In the genomic region with DNA sequence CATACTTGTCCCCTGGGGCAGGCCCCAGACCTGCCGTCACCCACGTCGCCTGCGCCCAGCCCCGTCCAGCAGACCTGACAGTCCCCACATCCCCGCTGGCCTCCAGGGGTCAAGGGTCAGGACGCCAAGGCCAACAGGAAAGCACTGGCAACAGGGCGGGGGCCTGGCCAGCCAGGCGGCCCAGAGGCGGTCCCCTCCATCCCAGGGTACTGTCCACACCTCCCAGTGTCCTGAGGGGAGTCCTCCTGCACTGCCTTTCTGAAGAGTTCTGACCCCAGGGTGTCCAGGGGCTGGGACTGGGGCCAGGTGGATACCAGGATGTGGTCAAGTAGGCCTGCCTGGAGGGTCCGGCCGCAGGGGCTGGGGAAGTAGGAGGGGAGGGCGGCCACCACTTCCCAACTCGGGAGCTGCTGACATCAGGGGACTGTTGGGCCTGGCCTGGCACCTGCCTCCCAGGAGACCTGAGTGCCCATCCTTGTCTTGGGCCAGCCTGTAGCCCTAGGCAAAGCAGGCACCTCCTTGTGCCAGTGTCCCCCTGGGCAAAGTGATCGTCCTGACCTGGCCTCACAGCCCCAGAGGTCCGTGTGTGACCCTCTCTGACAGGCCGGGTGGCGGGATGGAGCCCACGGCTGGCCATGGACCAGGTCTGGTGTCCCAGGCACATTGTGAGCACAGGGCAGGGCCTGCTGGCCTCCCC, we compare ENCODE assay signal across 1 cellular context.
TF ChIP-seq lines count a peak whose summit lies in the region.

No MANE protein-coding gene starts in this region.

TF ChIP-seq in HepG2, 621 proteins besides CTCF, POLR2A, EP300 and RAD21 (continued from another document and continues in another):
- TF ChIP-seq, protein P1, sequence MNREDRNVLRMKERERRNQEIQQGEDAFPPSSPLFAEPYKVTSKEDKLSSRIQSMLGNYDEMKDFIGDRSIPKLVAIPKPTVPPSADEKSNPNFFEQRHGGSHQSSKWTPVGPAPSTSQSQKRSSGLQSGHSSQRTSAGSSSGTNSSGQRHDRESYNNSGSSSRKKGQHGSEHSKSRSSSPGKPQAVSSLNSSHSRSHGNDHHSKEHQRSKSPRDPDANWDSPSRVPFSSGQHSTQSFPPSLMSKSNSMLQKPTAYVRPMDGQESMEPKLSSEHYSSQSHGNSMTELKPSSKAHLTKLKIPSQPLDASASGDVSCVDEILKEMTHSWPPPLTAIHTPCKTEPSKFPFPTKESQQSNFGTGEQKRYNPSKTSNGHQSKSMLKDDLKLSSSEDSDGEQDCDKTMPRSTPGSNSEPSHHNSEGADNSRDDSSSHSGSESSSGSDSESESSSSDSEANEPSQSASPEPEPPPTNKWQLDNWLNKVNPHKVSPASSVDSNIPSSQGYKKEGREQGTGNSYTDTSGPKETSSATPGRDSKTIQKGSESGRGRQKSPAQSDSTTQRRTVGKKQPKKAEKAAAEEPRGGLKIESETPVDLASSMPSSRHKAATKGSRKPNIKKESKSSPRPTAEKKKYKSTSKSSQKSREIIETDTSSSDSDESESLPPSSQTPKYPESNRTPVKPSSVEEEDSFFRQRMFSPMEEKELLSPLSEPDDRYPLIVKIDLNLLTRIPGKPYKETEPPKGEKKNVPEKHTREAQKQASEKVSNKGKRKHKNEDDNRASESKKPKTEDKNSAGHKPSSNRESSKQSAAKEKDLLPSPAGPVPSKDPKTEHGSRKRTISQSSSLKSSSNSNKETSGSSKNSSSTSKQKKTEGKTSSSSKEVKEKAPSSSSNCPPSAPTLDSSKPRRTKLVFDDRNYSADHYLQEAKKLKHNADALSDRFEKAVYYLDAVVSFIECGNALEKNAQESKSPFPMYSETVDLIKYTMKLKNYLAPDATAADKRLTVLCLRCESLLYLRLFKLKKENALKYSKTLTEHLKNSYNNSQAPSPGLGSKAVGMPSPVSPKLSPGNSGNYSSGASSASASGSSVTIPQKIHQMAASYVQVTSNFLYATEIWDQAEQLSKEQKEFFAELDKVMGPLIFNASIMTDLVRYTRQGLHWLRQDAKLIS (CRISPR knock-in tag; IDR thresholded peaks at IDR 0.05): no peak
- TF ChIP-seq ADNP (CRISPR knock-in tag; IDR thresholded peaks at IDR 0.05) (no peak), NR2C2 (CRISPR knock-in tag; IDR thresholded peaks at IDR 0.05; ENCODE audit: borderline replicate concordance) (peak; percentile 94), RXRB (CRISPR knock-in tag; IDR thresholded peaks at IDR 0.05; ENCODE audit: borderline replicate concordance) (peak; percentile 88), POLR2AphosphoS5 (IDR thresholded peaks at IDR 0.05; ENCODE audit: low read depth, low read length) (no peak), HNRNPL (IDR thresholded peaks at IDR 0.05; ENCODE audit: low read depth, low read length) (peak; percentile 86), ZSCAN30 (CRISPR knock-in tag; IDR thresholded peaks at IDR 0.05) (no peak), GATAD1 (CRISPR knock-in tag; IDR thresholded peaks at IDR 0.05) (peak; percentile 37; the same call in 1 of the 2 replicates), ARID2 (CRISPR knock-in tag; IDR thresholded peaks at IDR 0.05; ENCODE audit: borderline replicate concordance) (no peak), ZNF224 (CRISPR knock-in tag; IDR thresholded peaks at IDR 0.05) (no peak), ZSCAN21 (CRISPR knock-in tag; IDR thresholded peaks at IDR 0.05; ENCODE audit: borderline replicate concordance) (peak; percentile 56; the same call in 1 of the 2 replicates), NFRKB (IDR thresholded peaks at IDR 0.05) (no peak), ATF7-NPFF (CRISPR knock-in tag; IDR thresholded peaks at IDR 0.05; ENCODE audit: low read depth) (0 out of 2 replicates have a peak, but pooled peaks have one; percentile 37), ZFP82 (CRISPR knock-in tag; IDR thresholded peaks at IDR 0.05; ENCODE audit: borderline replicate concordance) (no peak), ZFP90 (CRISPR knock-in tag; IDR thresholded peaks at IDR 0.05; ENCODE audit: borderline replicate concordance) (no peak), CBFB (CRISPR knock-in tag; IDR thresholded peaks at IDR 0.05) (no peak), RARA (CRISPR knock-in tag; IDR thresholded peaks at IDR 0.05) (peak; percentile 85), ZNF484 (CRISPR knock-in tag; IDR thresholded peaks at IDR 0.05; ENCODE audit: borderline replicate concordance, low read depth) (no peak), GTF2F1 (IDR thresholded peaks at IDR 0.05; ENCODE audit: low read length) (no peak), ARNT (IDR thresholded peaks at IDR 0.05) (no peak), SMYD3 (CRISPR knock-in tag; IDR thresholded peaks at IDR 0.05) (no peak)
- TF ChIP-seq, protein P2, sequence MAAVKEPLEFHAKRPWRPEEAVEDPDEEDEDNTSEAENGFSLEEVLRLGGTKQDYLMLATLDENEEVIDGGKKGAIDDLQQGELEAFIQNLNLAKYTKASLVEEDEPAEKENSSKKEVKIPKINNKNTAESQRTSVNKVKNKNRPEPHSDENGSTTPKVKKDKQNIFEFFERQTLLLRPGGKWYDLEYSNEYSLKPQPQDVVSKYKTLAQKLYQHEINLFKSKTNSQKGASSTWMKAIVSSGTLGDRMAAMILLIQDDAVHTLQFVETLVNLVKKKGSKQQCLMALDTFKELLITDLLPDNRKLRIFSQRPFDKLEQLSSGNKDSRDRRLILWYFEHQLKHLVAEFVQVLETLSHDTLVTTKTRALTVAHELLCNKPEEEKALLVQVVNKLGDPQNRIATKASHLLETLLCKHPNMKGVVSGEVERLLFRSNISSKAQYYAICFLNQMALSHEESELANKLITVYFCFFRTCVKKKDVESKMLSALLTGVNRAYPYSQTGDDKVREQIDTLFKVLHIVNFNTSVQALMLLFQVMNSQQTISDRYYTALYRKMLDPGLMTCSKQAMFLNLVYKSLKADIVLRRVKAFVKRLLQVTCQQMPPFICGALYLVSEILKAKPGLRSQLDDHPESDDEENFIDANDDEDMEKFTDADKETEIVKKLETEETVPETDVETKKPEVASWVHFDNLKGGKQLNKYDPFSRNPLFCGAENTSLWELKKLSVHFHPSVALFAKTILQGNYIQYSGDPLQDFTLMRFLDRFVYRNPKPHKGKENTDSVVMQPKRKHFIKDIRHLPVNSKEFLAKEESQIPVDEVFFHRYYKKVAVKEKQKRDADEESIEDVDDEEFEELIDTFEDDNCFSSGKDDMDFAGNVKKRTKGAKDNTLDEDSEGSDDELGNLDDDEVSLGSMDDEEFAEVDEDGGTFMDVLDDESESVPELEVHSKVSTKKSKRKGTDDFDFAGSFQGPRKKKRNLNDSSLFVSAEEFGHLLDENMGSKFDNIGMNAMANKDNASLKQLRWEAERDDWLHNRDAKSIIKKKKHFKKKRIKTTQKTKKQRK (IDR thresholded peaks at IDR 0.05; ENCODE audit: low read length): no peak
- TF ChIP-seq, protein P3, sequence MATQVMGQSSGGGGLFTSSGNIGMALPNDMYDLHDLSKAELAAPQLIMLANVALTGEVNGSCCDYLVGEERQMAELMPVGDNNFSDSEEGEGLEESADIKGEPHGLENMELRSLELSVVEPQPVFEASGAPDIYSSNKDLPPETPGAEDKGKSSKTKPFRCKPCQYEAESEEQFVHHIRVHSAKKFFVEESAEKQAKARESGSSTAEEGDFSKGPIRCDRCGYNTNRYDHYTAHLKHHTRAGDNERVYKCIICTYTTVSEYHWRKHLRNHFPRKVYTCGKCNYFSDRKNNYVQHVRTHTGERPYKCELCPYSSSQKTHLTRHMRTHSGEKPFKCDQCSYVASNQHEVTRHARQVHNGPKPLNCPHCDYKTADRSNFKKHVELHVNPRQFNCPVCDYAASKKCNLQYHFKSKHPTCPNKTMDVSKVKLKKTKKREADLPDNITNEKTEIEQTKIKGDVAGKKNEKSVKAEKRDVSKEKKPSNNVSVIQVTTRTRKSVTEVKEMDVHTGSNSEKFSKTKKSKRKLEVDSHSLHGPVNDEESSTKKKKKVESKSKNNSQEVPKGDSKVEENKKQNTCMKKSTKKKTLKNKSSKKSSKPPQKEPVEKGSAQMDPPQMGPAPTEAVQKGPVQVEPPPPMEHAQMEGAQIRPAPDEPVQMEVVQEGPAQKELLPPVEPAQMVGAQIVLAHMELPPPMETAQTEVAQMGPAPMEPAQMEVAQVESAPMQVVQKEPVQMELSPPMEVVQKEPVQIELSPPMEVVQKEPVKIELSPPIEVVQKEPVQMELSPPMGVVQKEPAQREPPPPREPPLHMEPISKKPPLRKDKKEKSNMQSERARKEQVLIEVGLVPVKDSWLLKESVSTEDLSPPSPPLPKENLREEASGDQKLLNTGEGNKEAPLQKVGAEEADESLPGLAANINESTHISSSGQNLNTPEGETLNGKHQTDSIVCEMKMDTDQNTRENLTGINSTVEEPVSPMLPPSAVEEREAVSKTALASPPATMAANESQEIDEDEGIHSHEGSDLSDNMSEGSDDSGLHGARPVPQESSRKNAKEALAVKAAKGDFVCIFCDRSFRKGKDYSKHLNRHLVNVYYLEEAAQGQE (IDR thresholded peaks at IDR 0.05; ENCODE audit: borderline replicate concordance in 1 of 2, low read depth in 1 of 2, low read length in 2 of 2): no peak
- TF ChIP-seq, protein P4, sequence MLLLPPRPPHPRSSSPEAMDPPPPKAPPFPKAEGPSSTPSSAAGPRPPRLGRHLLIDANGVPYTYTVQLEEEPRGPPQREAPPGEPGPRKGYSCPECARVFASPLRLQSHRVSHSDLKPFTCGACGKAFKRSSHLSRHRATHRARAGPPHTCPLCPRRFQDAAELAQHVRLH (CRISPR knock-in tag; IDR thresholded peaks at IDR 0.05; ENCODE audit: borderline replicate concordance, low read depth): 0 out of 2 replicates have a peak, but pooled peaks have one; percentile 53
- TF ChIP-seq, protein P5, sequence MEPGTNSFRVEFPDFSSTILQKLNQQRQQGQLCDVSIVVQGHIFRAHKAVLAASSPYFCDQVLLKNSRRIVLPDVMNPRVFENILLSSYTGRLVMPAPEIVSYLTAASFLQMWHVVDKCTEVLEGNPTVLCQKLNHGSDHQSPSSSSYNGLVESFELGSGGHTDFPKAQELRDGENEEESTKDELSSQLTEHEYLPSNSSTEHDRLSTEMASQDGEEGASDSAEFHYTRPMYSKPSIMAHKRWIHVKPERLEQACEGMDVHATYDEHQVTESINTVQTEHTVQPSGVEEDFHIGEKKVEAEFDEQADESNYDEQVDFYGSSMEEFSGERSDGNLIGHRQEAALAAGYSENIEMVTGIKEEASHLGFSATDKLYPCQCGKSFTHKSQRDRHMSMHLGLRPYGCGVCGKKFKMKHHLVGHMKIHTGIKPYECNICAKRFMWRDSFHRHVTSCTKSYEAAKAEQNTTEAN (CRISPR knock-in tag; conservative IDR thresholded peaks at IDR 0.05): no peak
- TF ChIP-seq, protein P6, sequence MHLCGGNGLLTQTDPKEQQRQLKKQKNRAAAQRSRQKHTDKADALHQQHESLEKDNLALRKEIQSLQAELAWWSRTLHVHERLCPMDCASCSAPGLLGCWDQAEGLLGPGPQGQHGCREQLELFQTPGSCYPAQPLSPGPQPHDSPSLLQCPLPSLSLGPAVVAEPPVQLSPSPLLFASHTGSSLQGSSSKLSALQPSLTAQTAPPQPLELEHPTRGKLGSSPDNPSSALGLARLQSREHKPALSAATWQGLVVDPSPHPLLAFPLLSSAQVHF (CRISPR knock-in tag; IDR thresholded peaks at IDR 0.05): no peak
- TF ChIP-seq, protein P7, sequence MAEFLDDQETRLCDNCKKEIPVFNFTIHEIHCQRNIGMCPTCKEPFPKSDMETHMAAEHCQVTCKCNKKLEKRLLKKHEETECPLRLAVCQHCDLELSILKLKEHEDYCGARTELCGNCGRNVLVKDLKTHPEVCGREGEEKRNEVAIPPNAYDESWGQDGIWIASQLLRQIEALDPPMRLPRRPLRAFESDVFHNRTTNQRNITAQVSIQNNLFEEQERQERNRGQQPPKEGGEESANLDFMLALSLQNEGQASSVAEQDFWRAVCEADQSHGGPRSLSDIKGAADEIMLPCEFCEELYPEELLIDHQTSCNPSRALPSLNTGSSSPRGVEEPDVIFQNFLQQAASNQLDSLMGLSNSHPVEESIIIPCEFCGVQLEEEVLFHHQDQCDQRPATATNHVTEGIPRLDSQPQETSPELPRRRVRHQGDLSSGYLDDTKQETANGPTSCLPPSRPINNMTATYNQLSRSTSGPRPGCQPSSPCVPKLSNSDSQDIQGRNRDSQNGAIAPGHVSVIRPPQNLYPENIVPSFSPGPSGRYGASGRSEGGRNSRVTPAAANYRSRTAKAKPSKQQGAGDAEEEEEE (CRISPR knock-in tag; IDR thresholded peaks at IDR 0.05; ENCODE audit: borderline replicate concordance): no peak
- TF ChIP-seq, protein P8, sequence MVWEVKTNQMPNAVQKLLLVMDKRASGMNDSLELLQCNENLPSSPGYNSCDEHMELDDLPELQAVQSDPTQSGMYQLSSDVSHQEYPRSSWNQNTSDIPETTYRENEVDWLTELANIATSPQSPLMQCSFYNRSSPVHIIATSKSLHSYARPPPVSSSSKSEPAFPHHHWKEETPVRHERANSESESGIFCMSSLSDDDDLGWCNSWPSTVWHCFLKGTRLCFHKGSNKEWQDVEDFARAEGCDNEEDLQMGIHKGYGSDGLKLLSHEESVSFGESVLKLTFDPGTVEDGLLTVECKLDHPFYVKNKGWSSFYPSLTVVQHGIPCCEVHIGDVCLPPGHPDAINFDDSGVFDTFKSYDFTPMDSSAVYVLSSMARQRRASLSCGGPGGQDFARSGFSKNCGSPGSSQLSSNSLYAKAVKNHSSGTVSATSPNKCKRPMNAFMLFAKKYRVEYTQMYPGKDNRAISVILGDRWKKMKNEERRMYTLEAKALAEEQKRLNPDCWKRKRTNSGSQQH (CRISPR knock-in tag; IDR thresholded peaks at IDR 0.05; ENCODE audit: low read depth): no peak
- TF ChIP-seq, protein P9, sequence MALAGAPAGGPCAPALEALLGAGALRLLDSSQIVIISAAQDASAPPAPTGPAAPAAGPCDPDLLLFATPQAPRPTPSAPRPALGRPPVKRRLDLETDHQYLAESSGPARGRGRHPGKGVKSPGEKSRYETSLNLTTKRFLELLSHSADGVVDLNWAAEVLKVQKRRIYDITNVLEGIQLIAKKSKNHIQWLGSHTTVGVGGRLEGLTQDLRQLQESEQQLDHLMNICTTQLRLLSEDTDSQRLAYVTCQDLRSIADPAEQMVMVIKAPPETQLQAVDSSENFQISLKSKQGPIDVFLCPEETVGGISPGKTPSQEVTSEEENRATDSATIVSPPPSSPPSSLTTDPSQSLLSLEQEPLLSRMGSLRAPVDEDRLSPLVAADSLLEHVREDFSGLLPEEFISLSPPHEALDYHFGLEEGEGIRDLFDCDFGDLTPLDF (CRISPR knock-in tag; IDR thresholded peaks at IDR 0.05): no peak
- TF ChIP-seq, protein P10, sequence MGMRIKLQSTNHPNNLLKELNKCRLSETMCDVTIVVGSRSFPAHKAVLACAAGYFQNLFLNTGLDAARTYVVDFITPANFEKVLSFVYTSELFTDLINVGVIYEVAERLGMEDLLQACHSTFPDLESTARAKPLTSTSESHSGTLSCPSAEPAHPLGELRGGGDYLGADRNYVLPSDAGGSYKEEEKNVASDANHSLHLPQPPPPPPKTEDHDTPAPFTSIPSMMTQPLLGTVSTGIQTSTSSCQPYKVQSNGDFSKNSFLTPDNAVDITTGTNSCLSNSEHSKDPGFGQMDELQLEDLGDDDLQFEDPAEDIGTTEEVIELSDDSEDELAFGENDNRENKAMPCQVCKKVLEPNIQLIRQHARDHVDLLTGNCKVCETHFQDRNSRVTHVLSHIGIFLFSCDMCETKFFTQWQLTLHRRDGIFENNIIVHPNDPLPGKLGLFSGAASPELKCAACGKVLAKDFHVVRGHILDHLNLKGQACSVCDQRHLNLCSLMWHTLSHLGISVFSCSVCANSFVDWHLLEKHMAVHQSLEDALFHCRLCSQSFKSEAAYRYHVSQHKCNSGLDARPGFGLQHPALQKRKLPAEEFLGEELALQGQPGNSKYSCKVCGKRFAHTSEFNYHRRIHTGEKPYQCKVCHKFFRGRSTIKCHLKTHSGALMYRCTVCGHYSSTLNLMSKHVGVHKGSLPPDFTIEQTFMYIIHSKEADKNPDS (CRISPR knock-in tag; IDR thresholded peaks at IDR 0.05): 0 out of 2 replicates have a peak, but pooled peaks have one; percentile 7
